In genomic region chr9:33776578-33776977, GRCh38 we compare ENCODE assay signal across 2 cellular contexts.
A peak's percentile ranks its signal among the peaks of the same experiment; 100 is the strongest.
TF ChIP-seq lines count a peak whose summit lies in the region.

No MANE protein-coding gene starts in this region.

TF ChIP-seq in HEK293, 187 proteins besides CTCF, POLR2A, EP300 and RAD21 (continued from another document):
- TF ChIP-seq ZNF639 (tag by site-specific recombination; IDR thresholded peaks at IDR 0.05) (no peak), INSM2 (tag by site-specific recombination; IDR thresholded peaks at IDR 0.05) (no peak), ZNF624 (tag by site-specific recombination; IDR thresholded peaks at IDR 0.05) (no peak), ZNF133 (tag by site-specific recombination; IDR thresholded peaks at IDR 0.05) (peak; percentile 77), KLF7 (tag by site-specific recombination; IDR thresholded peaks at IDR 0.05; ENCODE audit: borderline replicate concordance) (no peak), ZBTB26 (tag by site-specific recombination; optimal IDR thresholded peaks at IDR 0.05) (no peak)

TF ChIP-seq in GM12878, 131 proteins besides CTCF, POLR2A, EP300 and RAD21 (continued from another document):
- TF ChIP-seq IRF3 (IDR thresholded peaks at IDR 0.05): no peak
- no peak for TF ChIP-seq EED (IDR thresholded peaks at IDR 0.05; ENCODE audit: low read depth)
- no peak for TF ChIP-seq RCOR1 (conservative IDR thresholded peaks at IDR 0.05; ENCODE audit: low read depth, low read length)
- TF ChIP-seq EGR1 (IDR thresholded peaks at IDR 0.05; ENCODE audit: borderline replicate concordance in 1 of 2, low read depth in 2 of 2, low read length in 2 of 2): no peak
- no peak for TF ChIP-seq CREB1 (IDR thresholded peaks at IDR 0.05; ENCODE audit: low read depth)
- TF ChIP-seq TBL1XR1 (IDR thresholded peaks at IDR 0.05; ENCODE audit: low read depth, low read length): no peak
- no peak for TF ChIP-seq RBBP5 (conservative IDR thresholded peaks at IDR 0.05)
- TF ChIP-seq PKNOX1 (IDR thresholded peaks at IDR 0.05): no peak
- no peak for TF ChIP-seq FOXM1 (IDR thresholded peaks at IDR 0.05; ENCODE audit: low read depth, low read length)
- no peak for TF ChIP-seq SP1 (IDR thresholded peaks at IDR 0.05; ENCODE audit: low read depth, low read length)
- no peak for TF ChIP-seq ZSCAN29 (IDR thresholded peaks at IDR 0.05)
TF ChIP-seq in GM12878: peak in this region for 0.
